Comparison of ENCODE assay signal across 3 cellular contexts in genomic region chr6:16121339-16121738, GRCh38.
TF ChIP-seq lines count a peak whose summit lies in the region.

No MANE protein-coding gene starts in this region.

TF ChIP-seq in GM23338, 12 proteins besides CTCF, POLR2A, EP300 and RAD21 (continued from another document and continues in another):
- TF ChIP-seq ZNF114 (CRISPR knock-in tag; IDR thresholded peaks at IDR 0.05) (no peak), CREB1 (CRISPR knock-in tag; IDR thresholded peaks at IDR 0.05; ENCODE audit: low read depth) (no peak), REST (IDR thresholded peaks at IDR 0.05; ENCODE audit: unreplicated experiment) (no peak), EZH2phosphoT487 (IDR thresholded peaks at IDR 0.05; ENCODE audit: unreplicated experiment) (no peak), ZNF331 (CRISPR knock-in tag; IDR thresholded peaks at IDR 0.05; ENCODE audit: low read depth) (no peak), EZH2 (IDR thresholded peaks at IDR 0.05; ENCODE audit: low read depth, unreplicated experiment) (no peak), STAT1 (IDR thresholded peaks at IDR 0.05; ENCODE audit: unreplicated experiment) (no peak)

TF ChIP-seq in K562, 482 proteins besides CTCF, POLR2A, EP300 and RAD21 (continued from another document):
- TF ChIP-seq DEAF1 (CRISPR knock-in tag; IDR thresholded peaks at IDR 0.05) = no peak
- no peak for TF ChIP-seq ZNF197 (CRISPR knock-in tag; IDR thresholded peaks at IDR 0.05; ENCODE audit: low read depth)
- no peak for TF ChIP-seq NR2C2 (CRISPR knock-in tag; IDR thresholded peaks at IDR 0.05)
- TF ChIP-seq NR2C2 (tag; IDR thresholded peaks at IDR 0.05) = no peak
- no peak for TF ChIP-seq OTX1 (CRISPR knock-in tag; IDR thresholded peaks at IDR 0.05)
- no peak for TF ChIP-seq MEF2D (tag; conservative IDR thresholded peaks at IDR 0.05; ENCODE audit: low read depth)
- no peak for TF ChIP-seq MCM5 (IDR thresholded peaks at IDR 0.05; ENCODE audit: low read depth)
- no peak for TF ChIP-seq NCOA1 (IDR thresholded peaks at IDR 0.05; ENCODE audit: low read depth)
- TF ChIP-seq, protein P1, sequence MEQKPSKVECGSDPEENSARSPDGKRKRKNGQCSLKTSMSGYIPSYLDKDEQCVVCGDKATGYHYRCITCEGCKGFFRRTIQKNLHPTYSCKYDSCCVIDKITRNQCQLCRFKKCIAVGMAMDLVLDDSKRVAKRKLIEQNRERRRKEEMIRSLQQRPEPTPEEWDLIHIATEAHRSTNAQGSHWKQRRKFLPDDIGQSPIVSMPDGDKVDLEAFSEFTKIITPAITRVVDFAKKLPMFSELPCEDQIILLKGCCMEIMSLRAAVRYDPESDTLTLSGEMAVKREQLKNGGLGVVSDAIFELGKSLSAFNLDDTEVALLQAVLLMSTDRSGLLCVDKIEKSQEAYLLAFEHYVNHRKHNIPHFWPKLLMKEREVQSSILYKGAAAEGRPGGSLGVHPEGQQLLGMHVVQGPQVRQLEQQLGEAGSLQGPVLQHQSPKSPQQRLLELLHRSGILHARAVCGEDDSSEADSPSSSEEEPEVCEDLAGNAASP (IDR thresholded peaks at IDR 0.05) = no peak

TF ChIP-seq in neural cell, 6 proteins besides CTCF, POLR2A, EP300 and RAD21 (continued from another document):
- TF ChIP-seq SMC3 (conservative IDR thresholded peaks at IDR 0.05; ENCODE audit: poor library complexity) = no peak
- TF ChIP-seq POLR2AphosphoS5 (IDR thresholded peaks at IDR 0.05) = peak; percentile 56
